8 cellular contexts compared by ENCODE assay signal in the genomic region with DNA sequence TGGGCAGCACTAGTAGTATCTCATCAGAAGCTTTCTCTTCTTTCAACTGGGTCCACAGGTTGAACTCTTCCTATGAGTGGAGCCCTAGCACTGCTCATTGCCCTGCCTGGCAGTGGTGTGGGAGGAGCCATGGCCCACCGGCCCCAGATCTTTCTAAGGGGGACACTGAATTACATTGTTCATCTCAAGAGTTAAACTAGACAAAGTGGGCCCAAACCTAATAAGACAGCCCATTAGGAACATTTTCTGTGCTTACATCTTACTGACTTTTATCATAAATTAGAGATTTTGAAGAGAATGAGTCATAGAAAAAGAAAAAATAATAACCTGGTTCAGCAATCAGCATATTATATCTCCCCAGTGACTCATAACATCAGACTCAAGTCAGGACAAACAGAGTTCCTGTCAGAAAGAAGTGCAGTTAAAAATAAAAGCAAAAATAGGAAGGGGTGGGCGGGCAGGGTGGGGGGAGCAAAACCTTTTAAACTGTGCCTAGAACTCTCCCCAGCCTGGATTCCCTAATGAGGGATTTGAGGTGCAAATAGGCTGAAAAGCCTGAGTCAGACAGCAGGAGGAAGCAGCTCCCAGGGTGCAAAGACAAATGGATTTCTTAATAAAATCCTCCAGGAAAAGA.
A peak's percentile ranks its signal among the peaks of the same experiment; 100 is the strongest.
DNase-seq lines count a peak whose midpoint lies in the region; ATAC-seq and TF ChIP-seq lines count a peak whose summit lies in the region.

No MANE protein-coding gene starts in this region.

- H3K79me2 ChIP-seq in OCI-LY1 (ENCODE audit: insufficient read depth, low read length) = no peaks in the 10 kb centered on the region

- H4K20me1 ChIP-seq in OCI-LY1 (ENCODE audit: insufficient read depth, low read length) = no peaks in the 10 kb centered on the region

- H3K27ac ChIP-seq in OCI-LY1 (ENCODE audit: low read depth, low read length, poor library complexity, severe bottlenecking) = no peak overlapping the region

- no peak overlapping the region for H3K9ac ChIP-seq in OCI-LY1 (ENCODE audit: low read length)

- H3K36me3 ChIP-seq in OCI-LY1 (ENCODE audit: insufficient read depth, low read length) = no peaks in the 10 kb centered on the region

- H3K4me1 Mint-ChIP-seq in brain = peaks cover 30% of the 10 kb centered on the region

- no peaks in the 10 kb centered on the region for H3K27me3 ChIP-seq in OCI-LY1 (ENCODE audit: insufficient read depth, low read length)

- H3K4me3 ChIP-seq in OCI-LY1 (ENCODE audit: low read depth, low read length, poor library complexity, severe bottlenecking) = no peak overlapping the region

- H3K9me3 ChIP-seq in OCI-LY1 (ENCODE audit: low read length) = no peaks in the 10 kb centered on the region

- H3K27ac Mint-ChIP-seq in brain = peak overlapping the region in 3 of 5 experiments; percentile 32 to 87 (median 50)

- ATAC-seq in GM18520 (IDR thresholded peaks at IDR 0.05; ENCODE audit: unreplicated experiment) (no peak), HG03097 (IDR thresholded peaks at IDR 0.05; ENCODE audit: low FRiP score, unreplicated experiment) (no peak)

- TF ChIP-seq CTCF in OCI-LY1 (IDR thresholded peaks at IDR 0.05; ENCODE audit: low read length) (peak; percentile 21; the same call in 1 of the 2 replicates), brain (conservative IDR thresholded peaks at IDR 0.05) (no peak)

- H3K4me3 Mint-ChIP-seq in brain = peak overlapping the region in 2 of 5 experiments; percentile 2 to 27

- no peaks in the 10 kb centered on the region for H3F3A ChIP-seq in OCI-LY1 (ENCODE audit: insufficient read depth, low read length)

- no peak overlapping the region for H2AFZ ChIP-seq in OCI-LY1 (ENCODE audit: low read length)

- H3K9me2 ChIP-seq in OCI-LY1 (ENCODE audit: low read depth, low read length) = no peaks in the 10 kb centered on the region

- peak; percentile 20 to 33 for DNase-seq in SHP77 (lab: John Stamatoyannopoulos, UW)
- DNase-seq in SHP77 treated with DMSO at 0.1 percent for 48 hours (lab: John Stamatoyannopoulos, UW) = no peak
- DNase-seq in pons (ENCODE audit: low spot score) = peak; percentile 13
- DNase-seq in dedifferentiated amniotic fluid mesenchymal stem cell (ENCODE audit: extremely low spot score) = no peak

- H3K4me2 ChIP-seq in OCI-LY1 (ENCODE audit: low read length) = no peak overlapping the region

- H3K36me3 Mint-ChIP-seq in brain = no peaks in the 10 kb centered on the region

- peaks cover 21% of the 10 kb centered on the region for H3K4me1 ChIP-seq in OCI-LY1 (ENCODE audit: insufficient read depth, low read length, severe bottlenecking)

- H3K9me3 Mint-ChIP-seq in brain = peaks cover 0 to 11% (median 0%) of the 10 kb centered on the region in 5 experiments

- H3K27me3 Mint-ChIP-seq in brain = no peaks in the 10 kb centered on the region

Comparison
In these comparisons a context has a peak if more than half of its experiments do, and no peak if none do; other contexts are left out.
1. DNase-seq: peak in SHP77 (2 of 2) and pons (single experiment); none in SHP77 treated with DMSO at 0.1 percent for 48 hours (single experiment) and dedifferentiated amniotic fluid mesenchymal stem cell (single experiment).